In genomic region chr6:107682721-107683120, GRCh38 we compare ENCODE assay signal across 24 cellular contexts.
"Had no signal": no experiment of that assay in that cellular context is flagged by ENCODE, and none has a peak within 500 bp of the region (broad histone marks: within the 10 kb centered on the region; RNA-seq: fewer than 3 reads in every experiment).

No MANE protein-coding gene starts in this region.

- DNase-seq: colonic mucosa; cortex of kidney; dermis blood vessel endothelial cell; dorsolateral prefrontal cortex; effector CD4-positive, alpha-beta T cell; effector CD8-positive, alpha-beta T cell; effector memory CD4-positive, alpha-beta T cell; effector memory CD8-positive, alpha-beta T cell; endodermal cell; erythroblast; esophagus squamous epithelium; foreskin fibroblast; foreskin keratinocyte; foreskin melanocyte; gastrocnemius medialis; glutamatergic neuron; head of caudate nucleus; heart left ventricle; heart right ventricle had no signal

- ATAC-seq: effector memory CD8-positive, alpha-beta T cell; esophagus mucosa; foreskin keratinocyte; gastrocnemius medialis; gastroesophageal sphincter had no signal

- H3K27ac ChIP-seq: colonic mucosa, coronary artery, dorsolateral prefrontal cortex, epithelial cell of prostate, esophagus muscularis mucosa, esophagus squamous epithelium, foreskin keratinocyte, gastrocnemius medialis, gastroesophageal sphincter, heart left ventricle, heart right ventricle had no signal

- H3K36me3 ChIP-seq: colonic mucosa, esophagus muscularis mucosa, esophagus squamous epithelium, gastrocnemius medialis, gastroesophageal sphincter, heart left ventricle, heart right ventricle had no signal

- H3K4me3 ChIP-seq: colonic mucosa, coronary artery, dorsolateral prefrontal cortex, esophagus muscularis mucosa, esophagus squamous epithelium, gastrocnemius medialis, gastroesophageal sphincter, heart left ventricle, heart right ventricle had no signal

- H3K27me3 ChIP-seq: colonic mucosa, dorsolateral prefrontal cortex, esophagus muscularis mucosa, gastrocnemius medialis, gastroesophageal sphincter, heart left ventricle, heart right ventricle had no signal

- H3K4me1 ChIP-seq: colonic mucosa, esophagus muscularis mucosa, esophagus squamous epithelium, foreskin keratinocyte, gastrocnemius medialis, gastroesophageal sphincter, heart left ventricle, heart right ventricle had no signal

- H3K9me3 ChIP-seq: colonic mucosa, gastrocnemius medialis had no signal
